Comparison of ENCODE assay signal across 1 cellular context in the genomic region with DNA sequence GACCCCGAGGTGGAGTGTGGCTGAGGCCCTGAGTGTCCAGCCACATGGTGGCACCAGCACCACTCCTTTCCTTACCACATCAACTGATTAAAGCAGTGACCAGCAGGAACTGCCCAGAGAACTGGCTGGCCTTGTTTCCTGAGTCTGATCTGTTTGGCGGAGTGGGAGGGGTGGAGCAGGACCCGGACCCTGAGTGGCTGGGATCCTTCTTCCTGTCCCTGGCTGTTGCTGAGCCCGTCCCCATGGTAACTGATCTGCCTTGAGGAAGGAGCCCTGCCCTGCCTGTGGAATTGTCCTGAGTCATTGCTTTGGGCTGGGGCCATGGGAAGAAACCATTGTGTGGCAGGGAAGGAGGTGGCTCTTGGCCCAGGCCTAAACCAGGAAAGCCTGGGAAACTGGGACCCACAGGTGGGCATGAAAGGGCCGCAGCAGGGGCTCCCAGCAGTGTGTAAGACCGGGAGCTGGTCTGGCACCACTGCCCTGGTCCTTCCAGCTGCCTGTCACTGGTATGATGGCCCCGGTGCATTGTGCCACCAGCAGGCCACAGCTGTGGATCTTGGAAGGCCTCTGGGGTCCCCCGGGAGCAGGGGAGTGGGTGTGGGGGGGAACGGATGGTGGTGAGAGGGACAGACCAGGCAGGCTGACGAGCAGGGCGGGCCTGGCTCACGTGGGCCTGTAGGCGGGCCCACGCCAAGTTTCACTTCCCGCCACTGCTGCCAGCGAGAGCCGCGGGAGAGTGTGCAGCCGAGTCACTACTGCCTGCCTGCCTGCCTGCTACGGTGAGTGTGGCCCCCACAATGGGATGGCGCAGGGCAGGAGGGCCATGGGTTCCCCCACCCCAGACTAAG.
TF ChIP-seq lines count a peak whose summit lies in the region.

No MANE protein-coding gene starts in this region.

TF ChIP-seq in GM23338, 12 proteins besides CTCF, POLR2A, EP300 and RAD21 (continued from another document):
- TF ChIP-seq POLR2AphosphoS5 (IDR thresholded peaks at IDR 0.05; ENCODE audit: low read depth), result peak; percentile 62
- TF ChIP-seq STAT1 (IDR thresholded peaks at IDR 0.05; ENCODE audit: unreplicated experiment), result no peak
- no peak for TF ChIP-seq JUNB (IDR thresholded peaks at IDR 0.05; ENCODE audit: unreplicated experiment)
- no peak for TF ChIP-seq EZH2 (IDR thresholded peaks at IDR 0.05; ENCODE audit: low read depth, unreplicated experiment)
- TF ChIP-seq, protein P1, sequence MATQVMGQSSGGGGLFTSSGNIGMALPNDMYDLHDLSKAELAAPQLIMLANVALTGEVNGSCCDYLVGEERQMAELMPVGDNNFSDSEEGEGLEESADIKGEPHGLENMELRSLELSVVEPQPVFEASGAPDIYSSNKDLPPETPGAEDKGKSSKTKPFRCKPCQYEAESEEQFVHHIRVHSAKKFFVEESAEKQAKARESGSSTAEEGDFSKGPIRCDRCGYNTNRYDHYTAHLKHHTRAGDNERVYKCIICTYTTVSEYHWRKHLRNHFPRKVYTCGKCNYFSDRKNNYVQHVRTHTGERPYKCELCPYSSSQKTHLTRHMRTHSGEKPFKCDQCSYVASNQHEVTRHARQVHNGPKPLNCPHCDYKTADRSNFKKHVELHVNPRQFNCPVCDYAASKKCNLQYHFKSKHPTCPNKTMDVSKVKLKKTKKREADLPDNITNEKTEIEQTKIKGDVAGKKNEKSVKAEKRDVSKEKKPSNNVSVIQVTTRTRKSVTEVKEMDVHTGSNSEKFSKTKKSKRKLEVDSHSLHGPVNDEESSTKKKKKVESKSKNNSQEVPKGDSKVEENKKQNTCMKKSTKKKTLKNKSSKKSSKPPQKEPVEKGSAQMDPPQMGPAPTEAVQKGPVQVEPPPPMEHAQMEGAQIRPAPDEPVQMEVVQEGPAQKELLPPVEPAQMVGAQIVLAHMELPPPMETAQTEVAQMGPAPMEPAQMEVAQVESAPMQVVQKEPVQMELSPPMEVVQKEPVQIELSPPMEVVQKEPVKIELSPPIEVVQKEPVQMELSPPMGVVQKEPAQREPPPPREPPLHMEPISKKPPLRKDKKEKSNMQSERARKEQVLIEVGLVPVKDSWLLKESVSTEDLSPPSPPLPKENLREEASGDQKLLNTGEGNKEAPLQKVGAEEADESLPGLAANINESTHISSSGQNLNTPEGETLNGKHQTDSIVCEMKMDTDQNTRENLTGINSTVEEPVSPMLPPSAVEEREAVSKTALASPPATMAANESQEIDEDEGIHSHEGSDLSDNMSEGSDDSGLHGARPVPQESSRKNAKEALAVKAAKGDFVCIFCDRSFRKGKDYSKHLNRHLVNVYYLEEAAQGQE (IDR thresholded peaks at IDR 0.05; ENCODE audit: unreplicated experiment), result no peak
- TF ChIP-seq ZNF331 (CRISPR knock-in tag; IDR thresholded peaks at IDR 0.05; ENCODE audit: low read depth), result no peak
- TF ChIP-seq, protein P2, sequence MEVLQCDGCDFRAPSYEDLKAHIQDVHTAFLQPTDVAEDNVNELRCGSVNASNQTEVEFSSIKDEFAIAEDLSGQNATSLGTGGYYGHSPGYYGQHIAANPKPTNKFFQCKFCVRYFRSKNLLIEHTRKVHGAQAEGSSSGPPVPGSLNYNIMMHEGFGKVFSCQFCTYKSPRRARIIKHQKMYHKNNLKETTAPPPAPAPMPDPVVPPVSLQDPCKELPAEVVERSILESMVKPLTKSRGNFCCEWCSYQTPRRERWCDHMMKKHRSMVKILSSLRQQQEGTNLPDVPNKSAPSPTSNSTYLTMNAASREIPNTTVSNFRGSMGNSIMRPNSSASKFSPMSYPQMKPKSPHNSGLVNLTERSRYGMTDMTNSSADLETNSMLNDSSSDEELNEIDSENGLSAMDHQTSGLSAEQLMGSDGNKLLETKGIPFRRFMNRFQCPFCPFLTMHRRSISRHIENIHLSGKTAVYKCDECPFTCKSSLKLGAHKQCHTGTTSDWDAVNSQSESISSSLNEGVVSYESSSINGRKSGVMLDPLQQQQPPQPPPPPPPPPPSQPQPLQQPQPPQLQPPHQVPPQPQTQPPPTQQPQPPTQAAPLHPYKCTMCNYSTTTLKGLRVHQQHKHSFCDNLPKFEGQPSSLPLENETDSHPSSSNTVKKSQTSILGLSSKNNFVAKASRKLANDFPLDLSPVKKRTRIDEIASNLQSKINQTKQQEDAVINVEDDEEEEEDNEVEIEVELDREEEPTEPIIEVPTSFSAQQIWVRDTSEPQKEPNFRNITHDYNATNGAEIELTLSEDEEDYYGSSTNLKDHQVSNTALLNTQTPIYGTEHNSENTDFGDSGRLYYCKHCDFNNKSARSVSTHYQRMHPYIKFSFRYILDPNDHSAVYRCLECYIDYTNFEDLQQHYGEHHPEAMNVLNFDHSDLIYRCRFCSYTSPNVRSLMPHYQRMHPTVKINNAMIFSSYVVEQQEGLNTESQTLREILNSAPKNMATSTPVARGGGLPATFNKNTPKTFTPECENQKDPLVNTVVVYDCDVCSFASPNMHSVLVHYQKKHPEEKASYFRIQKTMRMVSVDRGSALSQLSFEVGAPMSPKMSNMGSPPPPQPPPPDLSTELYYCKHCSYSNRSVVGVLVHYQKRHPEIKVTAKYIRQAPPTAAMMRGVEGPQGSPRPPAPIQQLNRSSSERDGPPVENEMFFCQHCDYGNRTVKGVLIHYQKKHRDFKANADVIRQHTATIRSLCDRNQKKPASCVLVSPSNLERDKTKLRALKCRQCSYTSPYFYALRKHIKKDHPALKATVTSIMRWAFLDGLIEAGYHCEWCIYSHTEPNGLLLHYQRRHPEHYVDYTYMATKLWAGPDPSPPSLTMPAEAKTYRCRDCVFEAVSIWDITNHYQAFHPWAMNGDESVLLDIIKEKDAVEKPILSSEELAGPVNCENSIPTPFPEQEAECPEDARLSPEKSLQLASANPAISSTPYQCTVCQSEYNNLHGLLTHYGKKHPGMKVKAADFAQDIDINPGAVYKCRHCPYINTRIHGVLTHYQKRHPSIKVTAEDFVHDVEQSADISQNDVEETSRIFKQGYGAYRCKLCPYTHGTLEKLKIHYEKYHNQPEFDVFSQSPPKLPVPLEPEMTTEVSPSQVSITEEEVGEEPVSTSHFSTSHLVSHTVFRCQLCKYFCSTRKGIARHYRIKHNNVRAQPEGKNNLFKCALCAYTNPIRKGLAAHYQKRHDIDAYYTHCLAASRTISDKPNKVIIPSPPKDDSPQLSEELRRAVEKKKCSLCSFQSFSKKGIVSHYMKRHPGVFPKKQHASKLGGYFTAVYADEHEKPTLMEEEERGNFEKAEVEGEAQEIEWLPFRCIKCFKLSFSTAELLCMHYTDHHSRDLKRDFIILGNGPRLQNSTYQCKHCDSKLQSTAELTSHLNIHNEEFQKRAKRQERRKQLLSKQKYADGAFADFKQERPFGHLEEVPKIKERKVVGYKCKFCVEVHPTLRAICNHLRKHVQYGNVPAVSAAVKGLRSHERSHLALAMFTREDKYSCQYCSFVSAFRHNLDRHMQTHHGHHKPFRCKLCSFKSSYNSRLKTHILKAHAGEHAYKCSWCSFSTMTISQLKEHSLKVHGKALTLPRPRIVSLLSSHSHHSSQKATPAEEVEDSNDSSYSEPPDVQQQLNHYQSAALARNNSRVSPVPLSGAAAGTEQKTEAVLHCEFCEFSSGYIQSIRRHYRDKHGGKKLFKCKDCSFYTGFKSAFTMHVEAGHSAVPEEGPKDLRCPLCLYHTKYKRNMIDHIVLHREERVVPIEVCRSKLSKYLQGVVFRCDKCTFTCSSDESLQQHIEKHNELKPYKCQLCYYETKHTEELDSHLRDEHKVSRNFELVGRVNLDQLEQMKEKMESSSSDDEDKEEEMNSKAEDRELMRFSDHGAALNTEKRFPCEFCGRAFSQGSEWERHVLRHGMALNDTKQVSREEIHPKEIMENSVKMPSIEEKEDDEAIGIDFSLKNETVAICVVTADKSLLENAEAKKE (CRISPR knock-in tag; IDR thresholded peaks at IDR 0.05), result no peak
- TF ChIP-seq ZNF114 (CRISPR knock-in tag; IDR thresholded peaks at IDR 0.05), result no peak
- TF ChIP-seq, protein P3, sequence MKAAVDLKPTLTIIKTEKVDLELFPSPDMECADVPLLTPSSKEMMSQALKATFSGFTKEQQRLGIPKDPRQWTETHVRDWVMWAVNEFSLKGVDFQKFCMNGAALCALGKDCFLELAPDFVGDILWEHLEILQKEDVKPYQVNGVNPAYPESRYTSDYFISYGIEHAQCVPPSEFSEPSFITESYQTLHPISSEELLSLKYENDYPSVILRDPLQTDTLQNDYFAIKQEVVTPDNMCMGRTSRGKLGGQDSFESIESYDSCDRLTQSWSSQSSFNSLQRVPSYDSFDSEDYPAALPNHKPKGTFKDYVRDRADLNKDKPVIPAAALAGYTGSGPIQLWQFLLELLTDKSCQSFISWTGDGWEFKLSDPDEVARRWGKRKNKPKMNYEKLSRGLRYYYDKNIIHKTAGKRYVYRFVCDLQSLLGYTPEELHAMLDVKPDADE (IDR thresholded peaks at IDR 0.05), result 0 out of 2 replicates have a peak, but pooled peaks have one; percentile 24
